In genomic region chr5:54895816-54896341, GRCh38 we compare ENCODE assay signal across 8 cellular contexts.
DNase-seq lines count a peak whose midpoint lies in the region; ATAC-seq, FAIRE-seq and TF ChIP-seq lines count a peak whose summit lies in the region.

No MANE protein-coding gene starts in this region.

- CTCF ChIA-PET in A549 (lab: Yijun Ruan, JAX): interaction anchor here (0.6 to 5.5 kb wide), 18 partner anchors 10 to 652 kb away, joined by 3 to 36 read pairs (median 5); partner anchors contain the start of genes GPX8 and SNX18
- CTCF ChIA-PET in mammary epithelial cell (lab: Charles Lee; ENCODE audit: low non-redundant PET): interaction anchor here (0.8 kb wide), 1 partner anchor 29 kb away, joined by 3 read pairs; no protein-coding TSS in a partner anchor

- no peaks in the 10 kb centered on the region for H3K9me3 ChIP-seq in A549
- H3K9me3 ChIP-seq in mammary epithelial cell (replicated peaks; ENCODE audit: insufficient read depth, low read length): no peaks in the 10 kb centered on the region
- H3K9me3 ChIP-seq in lower lobe of right lung: no peaks in the 10 kb centered on the region

- no TSS peak for BruUV-seq in mammary epithelial cell (replicated peaks; lab: Mats Ljungman, UMichigan)

- no peaks in the 10 kb centered on the region for H3K36me3 ChIP-seq in mammary epithelial cell (ENCODE audit: insufficient read depth, low read length)
- H3K36me3 ChIP-seq in lower lobe of right lung: no peaks in the 10 kb centered on the region

- POLR2A ChIA-PET in A549 (lab: Yijun Ruan, JAX): no interaction called here

- WGBS in A549 (ENCODE audit: missing lambda C conversion rate): 11% methylated on average over 6 of the region's 6 CpGs
- WGBS in mammary epithelial cell (ENCODE audit: low coverage, missing lambda C conversion rate): 12% methylated on average over 6 of the region's 6 CpGs

- H3K9ac ChIP-seq in mammary epithelial cell (ENCODE audit: insufficient read depth, low read length): no peak overlapping the region

- peak; percentile 55 to 62; a peak in 4 of 5 replicates for TF ChIP-seq RAD21 in A549 (conservative IDR thresholded peaks at IDR 0.05 in 1 of 2, IDR thresholded peaks at IDR 0.05 in 1 of 2)

- no peak for TF ChIP-seq POLR2A in A549 (IDR thresholded peaks at IDR 0.05; ENCODE audit: low read length)

- TF ChIP-seq CTCF in A549 (IDR thresholded peaks at IDR 0.05): peak; percentile 52
- TF ChIP-seq CTCF in mammary epithelial cell (conservative IDR thresholded peaks at IDR 0.05 in 1 of 2, IDR thresholded peaks at IDR 0.05 in 1 of 2; ENCODE audit: extremely low read depth in 1 of 2, insufficient read depth in 1 of 2, low read depth in 1 of 2, low read length in 2 of 2): peak; percentile 48 to 71
- peak; percentile 34 for TF ChIP-seq CTCF in lower lobe of right lung (IDR thresholded peaks at IDR 0.05)

- in situ Hi-C loops in mammary epithelial cell (cut with MboI; ENCODE audit: low sequenced_read_pairs in 2 of 2): no loop called here

- no peak overlapping the region for H2AFZ ChIP-seq in mammary epithelial cell (ENCODE audit: low read depth, low read length)

- peak; percentile 85 to 89 for ATAC-seq in A549
- peak; percentile 47 to 52 for ATAC-seq in lower lobe of right lung
- ATAC-seq in HG03432 (IDR thresholded peaks at IDR 0.05; ENCODE audit: unreplicated experiment): no peak
- no peak for ATAC-seq in GM21423 (IDR thresholded peaks at IDR 0.05; ENCODE audit: unreplicated experiment)
- ATAC-seq in GM21526 (IDR thresholded peaks at IDR 0.05; ENCODE audit: low FRiP score, unreplicated experiment): no peak

- dilution Hi-C loops in mammary epithelial cell (cut with HindIII; ENCODE audit: low sequenced_read_pairs): no loop called here

- H3K79me2 ChIP-seq in mammary epithelial cell (ENCODE audit: insufficient read depth, low read length): no peaks in the 10 kb centered on the region

- H4K20me1 ChIP-seq in mammary epithelial cell (ENCODE audit: insufficient read depth, low read length): no peaks in the 10 kb centered on the region

- no peak overlapping the region for H3K4me3 ChIP-seq in A549
- no peak overlapping the region for H3K4me3 ChIP-seq in mammary epithelial cell (replicated peaks in 1 of 3; ENCODE audit: insufficient read depth in 1 of 3, low read depth in 2 of 3, low read length in 3 of 3)
- H3K4me3 ChIP-seq in lower lobe of right lung: no peak overlapping the region

- H3K4me1 ChIP-seq in A549 (no peaks in the 10 kb centered on the region), mammary epithelial cell (ENCODE audit: insufficient read depth, low read length) (no peaks in the 10 kb centered on the region), lower lobe of right lung (peaks cover under 1% of the 10 kb centered on the region)

- peak overlapping the region; percentile 21; the same call in 1 of the 3 replicates for H3K4me2 ChIP-seq in A549
- H3K4me2 ChIP-seq in mammary epithelial cell (ENCODE audit: insufficient read depth, low read depth, low read length): no peak overlapping the region

- intact Hi-C loops in mammary epithelial cell (cut with micrococcal nuclease): loop anchor here (1.0 to 10.0 kb wide), 5 partner anchors 29 to 651 kb away; partner anchors contain the start of genes ARL15 and SNX18
- intact Hi-C loops in lower lobe of right lung (cut with DNase I): no loop called here

- H3K27ac ChIP-seq in A549: no peak overlapping the region
- H3K27ac ChIP-seq in mammary epithelial cell (ENCODE audit: insufficient read depth, low read depth, low read length): no peak overlapping the region
- no peak overlapping the region for H3K27ac ChIP-seq in lower lobe of right lung

- H3K27me3 ChIP-seq in mammary epithelial cell (ENCODE audit: insufficient read depth, low read length) (peaks cover 4% of the 10 kb centered on the region), lower lobe of right lung (ENCODE audit: low read depth) (no peaks in the 10 kb centered on the region)

- no peak for TF ChIP-seq EP300 in A549 (IDR thresholded peaks at IDR 0.05)

- peak; percentile 14 to 49 for DNase-seq in A549 (ENCODE audit: low read depth in 1 of 2, low spot score in 1 of 2)
- DNase-seq in DMS53 (lab: John Stamatoyannopoulos, UW): peak; percentile 82
- peak; percentile 48 for DNase-seq in NCI-H2227 (lab: John Stamatoyannopoulos, UW; ENCODE audit: unreplicated experiment)
- peak; percentile 42 for DNase-seq in mammary epithelial cell
- no peak for DNase-seq in lower lobe of right lung

- no peak for FAIRE-seq in A549 (lab: Jason Lieb, UNC)

TF ChIP-seq in A549, 52 proteins besides CTCF, POLR2A, EP300 and RAD21:
- TF ChIP-seq SMC3 (IDR thresholded peaks at IDR 0.05): peak; percentile 44; the same call in 2 of the 3 replicates
- TF ChIP-seq RARB (CRISPR knock-in tag; IDR thresholded peaks at IDR 0.05): no peak

Comparison
In these comparisons a context has a peak if more than half of its experiments do, and no peak if none do; other contexts are left out.
1. ATAC-seq: peak in A549 (2 of 2) and lower lobe of right lung (2 of 2); none in HG03432 (single experiment), GM21423 (single experiment) and GM21526 (single experiment).
2. Peak in every context shown above with its lines, with median percentiles within 50 percentile points of each other: CTCF ChIP-seq.